1 cellular context compared by ENCODE assay signal in the genomic region with DNA sequence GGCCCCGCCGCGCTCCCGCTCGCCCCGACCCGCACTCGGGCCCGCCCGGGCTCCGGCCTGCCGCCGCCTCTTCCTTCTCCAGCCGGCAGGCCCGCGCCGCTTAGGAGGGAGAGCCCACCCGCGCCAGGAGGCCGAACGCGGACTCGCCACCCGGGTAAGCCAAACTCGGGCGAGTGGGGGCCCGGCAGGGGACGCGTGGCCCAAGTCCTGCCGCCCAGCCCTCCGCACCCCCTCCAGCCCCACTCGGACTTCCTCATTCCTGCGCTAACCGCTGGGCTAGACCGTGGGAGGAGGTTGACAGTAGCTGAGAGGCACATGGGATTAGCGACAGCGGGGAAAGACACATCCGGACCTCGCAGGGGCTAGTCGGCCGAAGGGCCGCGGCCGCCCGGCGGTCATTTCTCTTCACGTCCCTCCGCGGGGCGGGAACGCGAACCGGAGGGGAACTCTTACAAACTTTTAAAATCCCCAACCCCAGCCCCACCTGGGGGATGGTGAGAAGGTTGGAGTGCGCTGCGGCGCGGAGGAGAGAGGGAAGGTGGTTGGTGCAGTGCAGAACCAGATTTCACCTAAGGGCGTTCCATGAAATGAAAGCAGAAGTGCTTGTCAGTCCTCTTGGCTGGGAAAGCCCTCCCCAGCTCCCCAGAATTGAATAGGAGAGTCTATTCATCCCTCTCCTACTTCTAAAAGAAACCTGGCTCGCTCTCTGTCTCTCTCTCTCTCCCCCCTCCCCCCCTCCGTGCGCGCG.
TF ChIP-seq lines count a peak whose summit lies in the region.

No MANE protein-coding gene starts in this region.

TF ChIP-seq in A549, 52 proteins besides CTCF, POLR2A, EP300 and RAD21 (continued from another document):
- TF ChIP-seq, protein P1, sequence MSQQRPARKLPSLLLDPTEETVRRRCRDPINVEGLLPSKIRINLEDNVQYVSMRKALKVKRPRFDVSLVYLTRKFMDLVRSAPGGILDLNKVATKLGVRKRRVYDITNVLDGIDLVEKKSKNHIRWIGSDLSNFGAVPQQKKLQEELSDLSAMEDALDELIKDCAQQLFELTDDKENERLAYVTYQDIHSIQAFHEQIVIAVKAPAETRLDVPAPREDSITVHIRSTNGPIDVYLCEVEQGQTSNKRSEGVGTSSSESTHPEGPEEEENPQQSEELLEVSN (IDR thresholded peaks at IDR 0.05; ENCODE audit: borderline replicate concordance, low read depth) = 0 out of 2 replicates have a peak, but pooled peaks have one; percentile 18
- TF ChIP-seq EHF (CRISPR knock-in tag; IDR thresholded peaks at IDR 0.05) (peak; percentile 40; the same call in 1 of the 2 replicates), POLR2AphosphoS2 (conservative IDR thresholded peaks at IDR 0.05; ENCODE audit: low read length) (no peak), RNF2 (IDR thresholded peaks at IDR 0.05; ENCODE audit: borderline replicate concordance, low read depth) (no peak), FOSL2 (IDR thresholded peaks at IDR 0.05) (no peak), FOSL2 (CRISPR knock-in tag; IDR thresholded peaks at IDR 0.05) (no peak), ZNF302 (CRISPR knock-in tag; IDR thresholded peaks at IDR 0.05) (no peak)
- TF ChIP-seq, protein P2, sequence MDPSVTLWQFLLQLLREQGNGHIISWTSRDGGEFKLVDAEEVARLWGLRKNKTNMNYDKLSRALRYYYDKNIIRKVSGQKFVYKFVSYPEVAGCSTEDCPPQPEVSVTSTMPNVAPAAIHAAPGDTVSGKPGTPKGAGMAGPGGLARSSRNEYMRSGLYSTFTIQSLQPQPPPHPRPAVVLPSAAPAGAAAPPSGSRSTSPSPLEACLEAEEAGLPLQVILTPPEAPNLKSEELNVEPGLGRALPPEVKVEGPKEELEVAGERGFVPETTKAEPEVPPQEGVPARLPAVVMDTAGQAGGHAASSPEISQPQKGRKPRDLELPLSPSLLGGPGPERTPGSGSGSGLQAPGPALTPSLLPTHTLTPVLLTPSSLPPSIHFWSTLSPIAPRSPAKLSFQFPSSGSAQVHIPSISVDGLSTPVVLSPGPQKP (IDR thresholded peaks at IDR 0.05; ENCODE audit: low read depth, low read length) = no peak
